18 cellular contexts compared by ENCODE assay signal in genomic region chr10:110217609-110218008, GRCh38. TPM values are rescaled to one million over a fixed set of nuclear protein-coding genes. Genes with fewer than 3 reads are reported as not detected.
DNase-seq lines count a peak whose midpoint lies in the region; ATAC-seq and TF ChIP-seq lines count a peak whose summit lies in the region.
"Had no signal": no experiment of that assay in that cellular context is flagged by ENCODE, and none has a peak within 500 bp of the region (broad histone marks: within the 10 kb centered on the region; RNA-seq: fewer than 3 reads in every experiment).

No MANE protein-coding gene starts in this region.

- no peak overlapping the region for H3K4me2 ChIP-seq in PC-9

- H3K9me3 ChIP-seq in breast epithelium: no peaks in the 10 kb centered on the region
- H3K9me3 ChIP-seq in neutrophil: no peaks in the 10 kb centered on the region
- no peaks in the 10 kb centered on the region for H3K9me3 ChIP-seq in PC-9 (ENCODE audit: insufficient read depth, low read depth)
- H3K9me3 ChIP-seq: BLaER1 had no signal

- POLR2A ChIA-PET in MCF 10A (lab: Yijun Ruan, JAX) (interaction anchor here (0.9 to 12.0 kb wide), 5 partner anchors 7 to 88 kb away, joined by 3 to 288 read pairs (median 4); partner anchors contain the start of genes MXI1 and SMNDC1), PC-9 (lab: Charles Lee; ENCODE audit: unreplicated experiment) (no interaction called here)

- no peak overlapping the region for H3K4me3 ChIP-seq in breast epithelium
- no peak overlapping the region for H3K4me3 ChIP-seq in dorsolateral prefrontal cortex
- H3K4me3 ChIP-seq in neutrophil (ENCODE audit: low read depth in 1 of 2, low read length in 1 of 2): no peak overlapping the region
- H3K4me3 ChIP-seq in PC-9: no peak overlapping the region
- H3K4me3 ChIP-seq: BLaER1 had no signal

- no peak for TF ChIP-seq POLR2A in breast epithelium (IDR thresholded peaks at IDR 0.05)

- intact Hi-C loops in MCF 10A (cut with micrococcal nuclease): no loop called here
- intact Hi-C loops in breast epithelium (cut with DNase I; ENCODE audit: low total_unique reads): no loop called here
- intact Hi-C loops in dorsolateral prefrontal cortex (cut with DNase I): no loop called here
- intact Hi-C loops in PC-9 (cut with micrococcal nuclease; ENCODE audit: unreplicated experiment): no loop called here

- no TSS peak for BruUV-seq in MCF 10A (replicated peaks; lab: Mats Ljungman, UMichigan)
- no TSS peak for BruUV-seq in PC-9 (replicated peaks; lab: Mats Ljungman, UMichigan)

- no peaks in the 10 kb centered on the region for H3K36me3 Mint-ChIP-seq in MCF 10A (ENCODE audit: insufficient read depth, unreplicated experiment)
- H3K36me3 Mint-ChIP-seq: CD8-positive, alpha-beta T cell had no signal

- peak overlapping the region; percentile 9 for H3K4me3 Mint-ChIP-seq in MCF 10A (ENCODE audit: unreplicated experiment)
- H3K4me3 Mint-ChIP-seq: CD8-positive, alpha-beta T cell had no signal

- H2AFZ ChIP-seq in PC-9: no peak overlapping the region

- no peak for DNase-seq in MCF 10A (ENCODE audit: unreplicated experiment)
- no peak for DNase-seq in breast epithelium (ENCODE audit: low spot score in 2 of 2)
- DNase-seq in dorsolateral prefrontal cortex: no peak
- no peak for DNase-seq in PC-9
- DNase-seq in activated CD4-positive, alpha-beta T cell treated with anti-CD3 and anti-CD28 coated beads, Interleukin-2, amount 50 U/mL, for 1 hour: no peak
- DNase-seq in globus pallidus (ENCODE audit: low spot score): no peak
- DNase-seq: CD8-positive, alpha-beta T cell; GOT3; KBM-7; NCI-H1436; NCI-H2029; NCI-H2171 treated with DMSO at 0.1 percent for 48 hours; NCI-H446 treated with DMSO at 0.1 percent for 48 hours; NK-92 treated with Interleukin-12 subunit alpha and Interleukin-12 subunit beta, amount 100 ng/mL, for 24 hours; RPMI8226 had no signal

- no peaks in the 10 kb centered on the region for H3K36me3 ChIP-seq in breast epithelium
- H3K36me3 ChIP-seq in neutrophil: no peaks in the 10 kb centered on the region
- no peaks in the 10 kb centered on the region for H3K36me3 ChIP-seq in PC-9 (ENCODE audit: low read depth)
- H3K36me3 ChIP-seq: BLaER1 had no signal

- H3K27me3 ChIP-seq in breast epithelium (no peaks in the 10 kb centered on the region), dorsolateral prefrontal cortex (no peaks in the 10 kb centered on the region), neutrophil (no peaks in the 10 kb centered on the region), PC-9 (ENCODE audit: insufficient read depth, low read depth) (no peaks in the 10 kb centered on the region)
- H3K27me3 ChIP-seq: BLaER1 had no signal

- H3K79me2 ChIP-seq in PC-9 (ENCODE audit: low read depth): no peaks in the 10 kb centered on the region

- no peak for ATAC-seq in HG03135 (IDR thresholded peaks at IDR 0.05; ENCODE audit: unreplicated experiment)
- ATAC-seq: CD8-positive, alpha-beta T cell had no signal

- H3K27me3 Mint-ChIP-seq in MCF 10A (ENCODE audit: insufficient read depth, unreplicated experiment): no peaks in the 10 kb centered on the region

- no peak for TF ChIP-seq CTCF in MCF 10A (IDR thresholded peaks at IDR 0.05; ENCODE audit: unreplicated experiment)
- no peak for TF ChIP-seq CTCF in breast epithelium (IDR thresholded peaks at IDR 0.05)
- TF ChIP-seq CTCF in dorsolateral prefrontal cortex (IDR thresholded peaks at IDR 0.05 in 54 of 56, conservative IDR thresholded peaks at IDR 0.05 in 2 of 56; ENCODE audit: low read depth in 1 of 56, partially characterized antibody in 56 of 56): no peak
- no peak for TF ChIP-seq CTCF in neutrophil (IDR thresholded peaks at IDR 0.05)
- no peak for TF ChIP-seq CTCF in PC-9 (conservative IDR thresholded peaks at IDR 0.05)

- H3K4me1 Mint-ChIP-seq in MCF 10A (ENCODE audit: insufficient read depth, unreplicated experiment): peaks cover 18% of the 10 kb centered on the region

- no peaks in the 10 kb centered on the region for H3K9me3 Mint-ChIP-seq in MCF 10A (ENCODE audit: unreplicated experiment)
- H3K9me3 Mint-ChIP-seq: CD8-positive, alpha-beta T cell had no signal

- H3K27ac Mint-ChIP-seq in MCF 10A (ENCODE audit: low read depth, unreplicated experiment): peak overlapping the region; percentile 94
- H3K27ac Mint-ChIP-seq: CD8-positive, alpha-beta T cell had no signal

- peaks cover 3% of the 10 kb centered on the region; the same call in 1 of the 2 replicates for H3F3A ChIP-seq in PC-9 (ENCODE audit: insufficient read depth, low read depth)

- no peaks in the 10 kb centered on the region for H3K9me2 ChIP-seq in PC-9 (ENCODE audit: insufficient read depth)

- CTCF ChIA-PET in MCF 10A (lab: Yijun Ruan, JAX): interaction anchor here (0.6 to 1.9 kb wide), 4 partner anchors 10 to 79 kb away, joined by 3 to 11 read pairs (median 6); partner anchors contain the start of gene MXI1
- CTCF ChIA-PET in PC-9 (lab: Charles Lee): no interaction called here

- H3K27ac ChIP-seq in breast epithelium (peak overlapping the region in 1 of 2 donors; percentile 27), dorsolateral prefrontal cortex (peak overlapping the region in 40 of 59 donors; percentile 2 to 100 (median 63)), neutrophil (peak overlapping the region; percentile 97), PC-9 (no peak overlapping the region)
- H3K27ac ChIP-seq: BLaER1 had no signal

- no peaks in the 10 kb centered on the region for H3K4me1 ChIP-seq in breast epithelium
- peaks cover 100% of the 10 kb centered on the region in 2 experiments for H3K4me1 ChIP-seq in neutrophil (ENCODE audit: control insufficient read depth in 1 of 2, insufficient read depth in 1 of 2, low read depth in 1 of 2, low read length in 1 of 2)
- H3K4me1 ChIP-seq in PC-9 (replicated peaks; ENCODE audit: insufficient read depth): peaks cover 11% of the 10 kb centered on the region

- H4K20me1 ChIP-seq in PC-9 (ENCODE audit: insufficient read depth): no peaks in the 10 kb centered on the region

RNA-seq across cellular contexts. Expression of gene MXI1, which starts 10.2 kb away (rescaled TPM):
- total RNA-seq in MCF 10A (2022) (16.9 and 19.5 TPM in 2 replicates), breast epithelium (100 to 1,000 TPM in 1 of 3 donors, 10 to 100 TPM in 2; 75.4 to 137 (median 79.5) TPM), dorsolateral prefrontal cortex (100 to 1,000 TPM in 65 of 120 experiments, 10 to 100 TPM in 55; 66.2 to 188 (median 104) TPM), PC-9 (2021) (25.8 and 25.9 TPM in 2 replicates)
